ENCODE assay signal across 3 cellular contexts in the genomic region with DNA sequence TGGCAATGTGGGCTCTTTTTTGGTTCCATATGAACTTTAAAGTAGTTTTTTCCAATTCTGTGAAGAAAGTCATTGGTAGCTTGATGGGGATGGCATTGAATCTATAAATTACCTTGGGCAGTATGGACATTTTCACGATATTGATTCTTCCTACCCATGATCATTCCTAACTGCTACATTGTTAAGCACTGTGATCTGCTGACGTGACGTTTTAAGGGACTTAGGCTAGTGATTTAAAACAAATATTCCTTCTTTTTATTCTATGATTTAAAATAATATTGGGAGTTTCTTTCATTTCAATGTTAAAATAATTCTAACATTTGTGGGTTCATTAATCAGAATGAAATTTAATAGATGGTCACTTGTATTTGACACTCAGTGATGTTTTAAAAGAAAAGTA.
DNase-seq lines count a peak whose midpoint lies in the region; ATAC-seq, FAIRE-seq and TF ChIP-seq lines count a peak whose summit lies in the region.
"Not testable (repeated sequence)": the region's sequence is repeated elsewhere in the genome, so short reads cannot be mapped to it uniquely, and the experiment has no call there.

No MANE protein-coding gene starts in this region.

- H3K79me1 ChIP-seq in IMR-90 (ENCODE audit: low read depth in 1 of 2, low read length in 2 of 2): not testable (repeated sequence)

- H3K4me2 ChIP-seq in A549; IMR-90 (ENCODE audit: low read depth, low read length): not testable (repeated sequence)

- H3K14ac ChIP-seq in IMR-90 (replicated peaks; ENCODE audit: low read depth, low read length): not testable (repeated sequence)

- not testable (repeated sequence) for TF ChIP-seq EP300 in A549 (IDR thresholded peaks at IDR 0.05)

- intact Hi-C loops in IMR-90 (cut with micrococcal nuclease): not testable (repeated sequence)

- not testable (repeated sequence) for H2AK9ac ChIP-seq in IMR-90 (replicated peaks; ENCODE audit: low read depth, low read length, poor library complexity)

- H4K20me1 ChIP-seq in IMR-90 (ENCODE audit: insufficient read depth, low read length): not testable (repeated sequence)

- not testable (repeated sequence) for BruUV-seq in IMR-90 (replicated peaks; lab: Mats Ljungman, UMichigan)

- H3K9ac ChIP-seq in IMR-90 (ENCODE audit: low read depth, low read length): not testable (repeated sequence)

- not testable (repeated sequence) for FAIRE-seq in A549 (lab: Jason Lieb, UNC)
- peak; percentile 68 for FAIRE-seq in colon (lab: Jason Lieb, UNC)

- not testable (repeated sequence) for H2AK5ac ChIP-seq in IMR-90 (ENCODE audit: low read depth, low read length)

- not testable (repeated sequence) for ATAC-seq in A549; IMR-90 (ENCODE audit: low read depth)

- TF ChIP-seq CTCF in A549 (IDR thresholded peaks at IDR 0.05); IMR-90 (conservative IDR thresholded peaks at IDR 0.05; ENCODE audit: low read depth, low read length): not testable (repeated sequence)

- not testable (repeated sequence) for H3K36me3 ChIP-seq in IMR-90 (ENCODE audit: control insufficient read depth, insufficient read depth, low read length)

- not testable (repeated sequence) for H3K9me3 ChIP-seq in A549; IMR-90 (ENCODE audit: control insufficient read depth, insufficient read depth, low read length)

- not testable (repeated sequence) for H2AFZ ChIP-seq in IMR-90 (replicated peaks; ENCODE audit: low read length, poor library complexity)

- H4K5ac ChIP-seq in IMR-90 (ENCODE audit: low read depth, low read length): not testable (repeated sequence)

- H4K8ac ChIP-seq in IMR-90 (ENCODE audit: low read depth in 2 of 2, low read length in 2 of 2): not testable (repeated sequence)

- H2BK120ac ChIP-seq in IMR-90 (ENCODE audit: low read depth, low read length): not testable (repeated sequence)

- dilution Hi-C loops in IMR-90 (cut with HindIII; ENCODE audit: low sequenced_read_pairs, unreplicated experiment): not testable (repeated sequence)

- TF ChIP-seq RAD21 in A549 (conservative IDR thresholded peaks at IDR 0.05 in 1 of 2, IDR thresholded peaks at IDR 0.05 in 1 of 2); IMR-90 (IDR thresholded peaks at IDR 0.05; ENCODE audit: low read length): not testable (repeated sequence)

- not testable (repeated sequence) for H3K27ac ChIP-seq in A549; IMR-90 (ENCODE audit: insufficient read depth, low read length)

- H3K27me3 ChIP-seq in IMR-90 (ENCODE audit: control insufficient read depth, insufficient read depth, low read length): not testable (repeated sequence)

- H3K18ac ChIP-seq in IMR-90 (ENCODE audit: low read depth, low read length): not testable (repeated sequence)

- POLR2A ChIA-PET in A549 (lab: Yijun Ruan, JAX); IMR-90 (lab: Charles Lee; ENCODE audit: unreplicated experiment): not testable (repeated sequence)

- in situ Hi-C loops in IMR-90 (cut with MboI; ENCODE audit: low sequenced_read_pairs): not testable (repeated sequence)

- not testable (repeated sequence) for H2BK20ac ChIP-seq in IMR-90 (ENCODE audit: low read depth, low read length)

- not testable (repeated sequence) for H3K9me1 ChIP-seq in IMR-90 (ENCODE audit: insufficient read depth, low read length)

- not testable (repeated sequence) for DNase-seq in A549 (ENCODE audit: low read depth in 1 of 2, low spot score in 1 of 2); IMR-90

- H2BK15ac ChIP-seq in IMR-90 (ENCODE audit: low read depth, low read length): not testable (repeated sequence)

- not testable (repeated sequence) for H3K4me1 ChIP-seq in A549; IMR-90 (ENCODE audit: control insufficient read depth, insufficient read depth, low read length)

- not testable (repeated sequence) for H2BK5ac ChIP-seq in IMR-90 (ENCODE audit: low read depth, low read length, poor library complexity, severe bottlenecking)

- not testable (repeated sequence) for H3K4me3 ChIP-seq in A549; IMR-90 (ENCODE audit: insufficient read depth, low read depth, low read length)

- WGBS in A549 (ENCODE audit: missing lambda C conversion rate): 17% methylated on average over 3 of the region's 3 CpGs
- no CpG with 5 or more reads among the region's 3 CpGs for WGBS in IMR-90 (ENCODE audit: extremely low coverage in 2 of 2, insufficient read length in 1 of 2), 2 experiments

- not testable (repeated sequence) for H3K23ac ChIP-seq in IMR-90 (ENCODE audit: low read depth, low read length)

- CTCF ChIA-PET in A549 (lab: Yijun Ruan, JAX); IMR-90 (lab: Yijun Ruan, JAX): not testable (repeated sequence)

- not testable (repeated sequence) for H3K4ac ChIP-seq in IMR-90 (ENCODE audit: low read depth, low read length)

- not testable (repeated sequence) for H4K91ac ChIP-seq in IMR-90 (ENCODE audit: insufficient read depth, low read depth, low read length)

- TF ChIP-seq POLR2A in A549 (IDR thresholded peaks at IDR 0.05; ENCODE audit: low read length); IMR-90 (IDR thresholded peaks at IDR 0.05; ENCODE audit: low read depth, low read length): not testable (repeated sequence)

- H3K56ac ChIP-seq in IMR-90 (ENCODE audit: extremely low read depth, insufficient read depth, low read length): not testable (repeated sequence)

TF ChIP-seq in A549, 52 proteins besides CTCF, POLR2A, EP300 and RAD21:
- peak; percentile 52 for TF ChIP-seq MAFK (IDR thresholded peaks at IDR 0.05; ENCODE audit: partially characterized antibody)

TF ChIP-seq in IMR-90, 13 proteins besides CTCF, POLR2A, EP300 and RAD21:
- TF ChIP-seq MAFK (IDR thresholded peaks at IDR 0.05; ENCODE audit: low read depth, low read length): peak; percentile 81
